1 cellular context compared by ENCODE assay signal in genomic region chr6:36971926-36972673, GRCh38.
TF ChIP-seq lines count a peak whose summit lies in the region.

No MANE protein-coding gene starts in this region.

TF ChIP-seq in WTC11, 78 proteins besides CTCF, POLR2A, EP300 and RAD21 (continued from another document):
- TF ChIP-seq, protein P1, sequence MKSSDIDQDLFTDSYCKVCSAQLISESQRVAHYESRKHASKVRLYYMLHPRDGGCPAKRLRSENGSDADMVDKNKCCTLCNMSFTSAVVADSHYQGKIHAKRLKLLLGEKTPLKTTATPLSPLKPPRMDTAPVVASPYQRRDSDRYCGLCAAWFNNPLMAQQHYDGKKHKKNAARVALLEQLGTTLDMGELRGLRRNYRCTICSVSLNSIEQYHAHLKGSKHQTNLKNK (CRISPR knock-in tag; IDR thresholded peaks at IDR 0.05) = no peak
